Comparison of ENCODE assay signal across 8 cellular contexts in genomic region chr18:56651771-56652092, GRCh38. TPM values are rescaled to one million over a fixed set of nuclear protein-coding genes. Genes with fewer than 3 reads are reported as not detected.
DNase-seq lines count a peak whose midpoint lies in the region; ATAC-seq and TF ChIP-seq lines count a peak whose summit lies in the region.

No MANE protein-coding gene starts in this region.

- ATAC-seq in stimulated activated naive B cell treated with anti-CD40 and anti-IgM and Interleukin-4, amounts not matched to agents 10 μg/mL and 1 μg/mL and 100 μg/mL, for 72 hours (replicated peaks) = no peak

- H3K27ac Mint-ChIP-seq in activated CD4-positive, alpha-beta memory T cell treated with anti-CD3 and anti-CD28 coated beads, Interleukin-2, amount 10 ng/mL, durations not matched to agents 7 days and 5 days = peak overlapping the region; percentile 95
- peak overlapping the region; percentile 93 for H3K27ac Mint-ChIP-seq in stimulated activated naive B cell treated with anti-CD40 and anti-IgM and Interleukin-4, amounts not matched to agents 10 μg/mL and 1 μg/mL and 100 μg/mL, for 72 hours

- peaks cover 61% of the 10 kb centered on the region for H3K4me1 Mint-ChIP-seq in activated CD4-positive, alpha-beta memory T cell treated with anti-CD3 and anti-CD28 coated beads, Interleukin-2, amount 10 ng/mL, durations not matched to agents 7 days and 5 days
- peaks cover 35 to 64% of the 10 kb centered on the region in 2 donors for H3K4me1 Mint-ChIP-seq in stimulated activated naive B cell treated with anti-CD40 and anti-IgM and Interleukin-4, amounts not matched to agents 10 μg/mL and 1 μg/mL and 100 μg/mL, for 72 hours

- H3K27me3 Mint-ChIP-seq in activated CD4-positive, alpha-beta memory T cell treated with anti-CD3 and anti-CD28 coated beads, Interleukin-2, amount 10 ng/mL, durations not matched to agents 7 days and 5 days = no peaks in the 10 kb centered on the region
- H3K27me3 Mint-ChIP-seq in stimulated activated naive B cell treated with anti-CD40 and anti-IgM and Interleukin-4, amounts not matched to agents 10 μg/mL and 1 μg/mL and 100 μg/mL, for 72 hours = no peaks in the 10 kb centered on the region

- CTCF ChIA-PET in activated CD4-positive, alpha-beta memory T cell treated with anti-CD3 and anti-CD28 coated beads, Interleukin-2, amount 10 ng/mL, durations not matched to agents 7 days and 5 days (lab: Charles Lee) = interaction anchor here (0.6 to 4.5 kb wide), 6 partner anchors 12 to 790 kb away, joined by 3 to 35 read pairs (median 8); partner anchors contain the start of gene TXNL1

- no peaks in the 10 kb centered on the region for H3K9me3 Mint-ChIP-seq in activated CD4-positive, alpha-beta memory T cell treated with anti-CD3 and anti-CD28 coated beads, Interleukin-2, amount 10 ng/mL, durations not matched to agents 7 days and 5 days
- peaks cover 4 to 5% of the 10 kb centered on the region in 2 donors for H3K9me3 Mint-ChIP-seq in stimulated activated naive B cell treated with anti-CD40 and anti-IgM and Interleukin-4, amounts not matched to agents 10 μg/mL and 1 μg/mL and 100 μg/mL, for 72 hours

- no peak for TF ChIP-seq CTCF in HFF-Myc (IDR thresholded peaks at IDR 0.05; ENCODE audit: low read depth, low read length, missing control alignments)

- peaks cover 5% of the 10 kb centered on the region for H3K36me3 Mint-ChIP-seq in activated CD4-positive, alpha-beta memory T cell treated with anti-CD3 and anti-CD28 coated beads, Interleukin-2, amount 10 ng/mL, durations not matched to agents 7 days and 5 days (ENCODE audit: low read depth)
- peaks cover 12 to 28% of the 10 kb centered on the region in 2 donors for H3K36me3 Mint-ChIP-seq in stimulated activated naive B cell treated with anti-CD40 and anti-IgM and Interleukin-4, amounts not matched to agents 10 μg/mL and 1 μg/mL and 100 μg/mL, for 72 hours

- H3K4me3 Mint-ChIP-seq in activated CD4-positive, alpha-beta memory T cell treated with anti-CD3 and anti-CD28 coated beads, Interleukin-2, amount 10 ng/mL, durations not matched to agents 7 days and 5 days = peak overlapping the region; percentile 91
- H3K4me3 Mint-ChIP-seq in stimulated activated naive B cell treated with anti-CD40 and anti-IgM and Interleukin-4, amounts not matched to agents 10 μg/mL and 1 μg/mL and 100 μg/mL, for 72 hours = peak overlapping the region; percentile 91 to 93

- POLR2A ChIA-PET in activated CD4-positive, alpha-beta memory T cell treated with anti-CD3 and anti-CD28 coated beads, Interleukin-2, amount 10 ng/mL, durations not matched to agents 7 days and 5 days (lab: Charles Lee) = interaction anchor here (0.8 to 3.8 kb wide), 9 partner anchors 11 to 970 kb away, joined by 3 to 114 read pairs (median 6); partner anchors contain the start of genes FECH, NARS1 and TXNL1

- H3K4me3 ChIP-seq in HFF-Myc (replicated peaks; ENCODE audit: low read depth, low read length) (peak overlapping the region; percentile 70), iPS-11a (ENCODE audit: low read depth, low read length) (peak overlapping the region; percentile 92)

- DNase-seq in HFF-Myc (ENCODE audit: extremely low read depth, low read depth) (no peak), AML-193 (lab: John Stamatoyannopoulos, UW) (no peak), HuH-7 (ENCODE audit: low spot score) (no peak), HPDE6-E6E7 (ENCODE audit: extremely low spot score) (no peak), NCI-H446 (lab: John Stamatoyannopoulos, UW) (no peak)
- no peak for DNase-seq in activated CD4-positive, alpha-beta memory T cell treated with anti-CD3 and anti-CD28 coated beads, Interleukin-2, amount 10 ng/mL, durations not matched to agents 7 days and 5 days
- DNase-seq in stimulated activated naive B cell treated with anti-CD40 and anti-IgM and Interleukin-4, amounts not matched to agents 10 μg/mL and 1 μg/mL and 100 μg/mL, for 72 hours = no peak

RNA-seq across cellular contexts. Expression of gene WDR7, which starts 0.6 kb away (rescaled TPM):
- total RNA-seq in activated CD4-positive, alpha-beta memory T cell treated with anti-CD3 and anti-CD28 coated beads, Interleukin-2, amount 10 ng/mL, durations not matched to agents 7 days and 5 days = 10 to 100 TPM; 29.1 to 33.0 TPM

RNA-seq across cellular contexts. Expression of gene TXNL1, which starts 13.3 kb away (rescaled TPM):
- 10 to 100 TPM; 50.2 to 55.5 TPM for total RNA-seq in activated CD4-positive, alpha-beta memory T cell treated with anti-CD3 and anti-CD28 coated beads, Interleukin-2, amount 10 ng/mL, durations not matched to agents 7 days and 5 days
